9 cellular contexts compared by ENCODE assay signal in genomic region chr15:65077981-65078352, GRCh38. TPM values are rescaled to one million over a fixed set of nuclear protein-coding genes. Genes with fewer than 3 reads are reported as not detected.
A peak's percentile ranks its signal among the peaks of the same experiment; 100 is the strongest.
DNase-seq lines count a peak whose midpoint lies in the region; ATAC-seq and TF ChIP-seq lines count a peak whose summit lies in the region.
"Had no signal": no experiment of that assay in that cellular context is flagged by ENCODE, and none has a peak within 500 bp of the region (broad histone marks: within the 10 kb centered on the region; RNA-seq: fewer than 3 reads in every experiment).

No MANE protein-coding gene starts in this region.

- ATAC-seq in IMR-90 (ENCODE audit: low read depth) (no peak), HG03135 (IDR thresholded peaks at IDR 0.05; ENCODE audit: unreplicated experiment) (no peak)

- in situ Hi-C loops in IMR-90 (cut with MboI; ENCODE audit: low sequenced_read_pairs), result no loop called here

- no peak overlapping the region; the same call in 1 of the 2 replicates for H2AK5ac ChIP-seq in IMR-90 (ENCODE audit: low read depth, low read length)

- H3K27ac ChIP-seq in IMR-90 (ENCODE audit: insufficient read depth, low read length), result no peak overlapping the region
- no peak overlapping the region for H3K27ac ChIP-seq in prostate gland

- intact Hi-C loops in IMR-90 (cut with micrococcal nuclease), result no loop called here
- intact Hi-C loops in prostate gland (cut with DNase I), result no loop called here

- H3K9me3 ChIP-seq in IMR-90 (ENCODE audit: control insufficient read depth, insufficient read depth, low read length) (no peaks in the 10 kb centered on the region), prostate gland (no peaks in the 10 kb centered on the region)

- H3K4ac ChIP-seq in IMR-90 (ENCODE audit: low read depth, low read length), result no peak overlapping the region

- H2AK9ac ChIP-seq in IMR-90 (replicated peaks; ENCODE audit: low read depth, low read length, poor library complexity), result no peak overlapping the region

- H2BK20ac ChIP-seq in IMR-90 (ENCODE audit: low read depth, low read length), result no peak overlapping the region

- H4K20me1 ChIP-seq in IMR-90 (ENCODE audit: insufficient read depth, low read length), result no peaks in the 10 kb centered on the region; the same call in none of the 2 replicates

- H2AFZ ChIP-seq in IMR-90 (replicated peaks; ENCODE audit: low read length, poor library complexity), result peak overlapping the region; percentile 72

- no peak for DNase-seq in IMR-90
- peak; percentile 44 for DNase-seq in activated T-cell treated with anti-CD3 and anti-CD28 coated beads for 24 hours (ENCODE audit: low read depth)
- peak; percentile 72 for DNase-seq in fibroblast of villous mesenchyme (ENCODE audit: low read depth)
- DNase-seq in prostate gland (ENCODE audit: low spot score), result no peak
- DNase-seq in KG1 (lab: John Stamatoyannopoulos, UW), result no peak
- DNase-seq in mesenteric fat pad (ENCODE audit: low spot score), result no peak
- DNase-seq in NCI-H2171 treated with DMSO at 0.1 percent for 48 hours (lab: John Stamatoyannopoulos, UW), result no peak

- no peak overlapping the region for H3K18ac ChIP-seq in IMR-90 (ENCODE audit: low read depth, low read length)

- CTCF ChIA-PET in IMR-90 (lab: Yijun Ruan, JAX), result interaction anchor here (0.8 kb wide), 1 partner anchor 23 kb away, joined by 3 read pairs; no protein-coding TSS in a partner anchor

- dilution Hi-C loops in IMR-90 (cut with HindIII; ENCODE audit: low sequenced_read_pairs, unreplicated experiment), result no loop called here

- TF ChIP-seq POLR2A in IMR-90 (IDR thresholded peaks at IDR 0.05; ENCODE audit: low read depth, low read length) (no peak), prostate gland (IDR thresholded peaks at IDR 0.05) (no peak)

- H4K5ac ChIP-seq in IMR-90 (ENCODE audit: low read depth, low read length), result no peak overlapping the region

- BruUV-seq in IMR-90 (replicated peaks; lab: Mats Ljungman, UMichigan), result no TSS peak

- no peak overlapping the region for H3K4me2 ChIP-seq in IMR-90 (ENCODE audit: low read depth, low read length)

- no peaks in the 10 kb centered on the region for H3K9me1 ChIP-seq in IMR-90 (ENCODE audit: insufficient read depth, low read length)

- H3K4me3 ChIP-seq in IMR-90 (ENCODE audit: insufficient read depth, low read depth, low read length) (no peak overlapping the region), fibroblast of villous mesenchyme (ENCODE audit: low read depth, low read length) (no peak overlapping the region), prostate gland (no peak overlapping the region)

- peak; percentile 13; the same call in 1 of the 2 replicates for TF ChIP-seq CTCF in IMR-90 (conservative IDR thresholded peaks at IDR 0.05; ENCODE audit: low read depth, low read length)
- peak; percentile 66 for TF ChIP-seq CTCF in fibroblast of villous mesenchyme (IDR thresholded peaks at IDR 0.05; ENCODE audit: insufficient read depth, low read depth, low read length)
- TF ChIP-seq CTCF in prostate gland (IDR thresholded peaks at IDR 0.05), result peak in 3 of 4 experiments; percentile 25 to 63 (median 46)

- no peak overlapping the region for H3K23ac ChIP-seq in IMR-90 (ENCODE audit: low read depth, low read length)

- H3K36me3 ChIP-seq in IMR-90 (ENCODE audit: control insufficient read depth, insufficient read depth, low read length) (no peaks in the 10 kb centered on the region), prostate gland (no peaks in the 10 kb centered on the region)

- TF ChIP-seq RAD21 in IMR-90 (IDR thresholded peaks at IDR 0.05; ENCODE audit: low read length), result peak; percentile 27; the same call in 1 of the 2 replicates

- no peak overlapping the region for H3K9ac ChIP-seq in IMR-90 (ENCODE audit: low read depth, low read length)

- H3K79me1 ChIP-seq in IMR-90 (ENCODE audit: low read depth in 1 of 2, low read length in 2 of 2), result no peaks in the 10 kb centered on the region

- WGBS in IMR-90 (ENCODE audit: extremely low coverage in 2 of 2, insufficient read length in 1 of 2), 2 experiments, result 46% methylated on average over 13 of the region's 24 CpGs; no CpG with 5 or more reads in 1 of the 2 experiments
- WGBS in prostate gland, result 44% methylated on average over 22 of the region's 24 CpGs

- H4K8ac ChIP-seq in IMR-90 (ENCODE audit: low read depth in 2 of 2, low read length in 2 of 2), result no peak overlapping the region

- peaks cover 35% of the 10 kb centered on the region for H3K27me3 ChIP-seq in IMR-90 (ENCODE audit: control insufficient read depth, insufficient read depth, low read length)
- no peaks in the 10 kb centered on the region for H3K27me3 ChIP-seq in prostate gland (replicated peaks; ENCODE audit: insufficient read depth)

- no peak overlapping the region for H2BK5ac ChIP-seq in IMR-90 (ENCODE audit: low read depth, low read length, poor library complexity, severe bottlenecking)

- H2BK15ac ChIP-seq in IMR-90 (ENCODE audit: low read depth, low read length), result no peak overlapping the region

- H2BK120ac ChIP-seq in IMR-90 (ENCODE audit: low read depth, low read length), result no peak overlapping the region

- H4K91ac ChIP-seq in IMR-90 (ENCODE audit: insufficient read depth, low read depth, low read length), result no peak overlapping the region

- no peak overlapping the region for H3K56ac ChIP-seq in IMR-90 (ENCODE audit: extremely low read depth, insufficient read depth, low read length)

- no peak overlapping the region for H3K14ac ChIP-seq in IMR-90 (replicated peaks; ENCODE audit: low read depth, low read length)

- H3K4me1 ChIP-seq in IMR-90 (ENCODE audit: control insufficient read depth, insufficient read depth, low read length), result peaks cover 5% of the 10 kb centered on the region; the same call in 1 of the 2 replicates
- H3K4me1 ChIP-seq in prostate gland (replicated peaks), result no peaks in the 10 kb centered on the region

- POLR2A ChIA-PET in IMR-90 (lab: Charles Lee; ENCODE audit: unreplicated experiment), result no interaction called here

TF ChIP-seq in IMR-90, 13 proteins besides CTCF, POLR2A, EP300 and RAD21:
- TF ChIP-seq ELK1 (IDR thresholded peaks at IDR 0.05; ENCODE audit: borderline replicate concordance, low read depth, low read length), result no peak
- TF ChIP-seq SMC3 (IDR thresholded peaks at IDR 0.05; ENCODE audit: low read depth, low read length), result peak; percentile 17; the same call in 1 of the 2 replicates
- TF ChIP-seq BHLHE40 (IDR thresholded peaks at IDR 0.05; ENCODE audit: low read depth, low read length), result no peak

RNA-seq across cellular contexts. Expression of gene KBTBD13, which starts 1.4 kb away (rescaled TPM):
- total RNA-seq in IMR-90 (2012; rRNA removed), result not detected in 2 replicates
- not detected in 2 replicates for polyA plus RNA-seq in IMR-90 (2012; rRNA removed)
- not detected in 2 replicates for polyA plus RNA-seq in IMR-90 (2012; cell fraction: cytosol; rRNA removed)
- polyA plus RNA-seq in IMR-90 (2012; cell fraction: nucleus; rRNA removed; ENCODE audit: low replicate concordance), result not detected in 2 replicates
- total RNA-seq in fibroblast of villous mesenchyme, result not detected in 2 replicates
- under 1 TPM in 1 of 2 donors, not detected in 1; 0.57 TPM for total RNA-seq in prostate gland
- not detected for total RNA-seq in mesenteric fat pad
- total RNA-seq: pulmonary artery endothelial cell had no signal

RNA-seq across cellular contexts. Expression of gene RASL12, which starts 10.2 kb away (rescaled TPM):
- total RNA-seq in IMR-90 (2012; rRNA removed), result under 0.01 and 0.18 TPM in 2 replicates
- polyA plus RNA-seq in IMR-90 (2012; rRNA removed), result 0.19 and 0.22 TPM in 2 replicates
- polyA plus RNA-seq in IMR-90 (2012; cell fraction: cytosol; rRNA removed), result 0.27 and 0.75 TPM in 2 replicates
- 0.26 and 0.50 TPM in 2 replicates for polyA plus RNA-seq in IMR-90 (2012; cell fraction: nucleus; rRNA removed; ENCODE audit: low replicate concordance)
- total RNA-seq in fibroblast of villous mesenchyme, result under 0.01 and 2.9 TPM in 2 replicates
- total RNA-seq in prostate gland, result 100 to 1,000 TPM in 1 of 2 donors, 10 to 100 TPM in 1; 56.3 to 124 TPM
- 4.7 TPM for total RNA-seq in mesenteric fat pad
- total RNA-seq: pulmonary artery endothelial cell had no signal

RNA-seq across cellular contexts. Expression of gene SLC51B, which starts 32.8 kb away (rescaled TPM):
- not detected in 2 replicates for total RNA-seq in IMR-90 (2012; rRNA removed)
- polyA plus RNA-seq in IMR-90 (2012; rRNA removed), result 0.16 TPM in 1 of 2 replicates, not detected in the other
- polyA plus RNA-seq in IMR-90 (2012; cell fraction: cytosol; rRNA removed), result 0.09 TPM in 1 of 2 replicates, not detected in the other
- polyA plus RNA-seq in IMR-90 (2012; cell fraction: nucleus; rRNA removed; ENCODE audit: low replicate concordance), result not detected in 2 replicates
- not detected in 2 replicates for total RNA-seq in fibroblast of villous mesenchyme
- total RNA-seq in prostate gland, result under 1 TPM in 1 of 2 donors, not detected in 1; 0.68 TPM
- not detected for total RNA-seq in mesenteric fat pad
- total RNA-seq: pulmonary artery endothelial cell had no signal

RNA-seq across cellular contexts. Expression of gene UBAP1L, which starts 37.0 kb away (rescaled TPM):
- 0.28 and 0.36 TPM in 2 replicates for total RNA-seq in IMR-90 (2012; rRNA removed)
- 1.1 TPM in 2 replicates for polyA plus RNA-seq in IMR-90 (2012; rRNA removed)
- polyA plus RNA-seq in IMR-90 (2012; cell fraction: cytosol; rRNA removed), result 0.19 and 0.24 TPM in 2 replicates
- polyA plus RNA-seq in IMR-90 (2012; cell fraction: nucleus; rRNA removed; ENCODE audit: low replicate concordance), result 13.5 and 14.9 TPM in 2 replicates
- total RNA-seq in fibroblast of villous mesenchyme, result 1.7 and 2.3 TPM in 2 replicates
- 1 to 10 TPM; 1.9 to 8.5 TPM for total RNA-seq in prostate gland
- 3.9 TPM for total RNA-seq in mesenteric fat pad

RNA-seq across cellular contexts. Expression of gene MTFMT, which starts 48.5 kb away (rescaled TPM):
- total RNA-seq in IMR-90 (2012; rRNA removed) (19.4 and 21.3 TPM in 2 replicates), fibroblast of villous mesenchyme (18.0 and 30.7 TPM in 2 replicates), prostate gland (10 to 100 TPM; 31.0 to 37.9 TPM), mesenteric fat pad (14.5 TPM)
- polyA plus RNA-seq in IMR-90 (2012; rRNA removed), result 7.3 and 8.9 TPM in 2 replicates
- polyA plus RNA-seq in IMR-90 (2012; cell fraction: cytosol; rRNA removed), result 7.2 and 8.9 TPM in 2 replicates
- 4.7 and 5.9 TPM in 2 replicates for polyA plus RNA-seq in IMR-90 (2012; cell fraction: nucleus; rRNA removed; ENCODE audit: low replicate concordance)

Comparison
In these comparisons a context has a peak if more than half of its experiments do, and no peak if none do; other contexts are left out.
1. DNase-seq: peak in activated T-cell treated with anti-CD3 and anti-CD28 coated beads for 24 hours (single experiment) and fibroblast of villous mesenchyme (single experiment); none in IMR-90 (single experiment), prostate gland (single experiment), KG1 (single experiment), mesenteric fat pad (single experiment) and NCI-H2171 treated with DMSO at 0.1 percent for 48 hours (single experiment).
2. CTCF ChIP-seq: peak in every context shown above with its lines; median percentile 66 in fibroblast of villous mesenchyme; 46 in prostate gland; 13 in IMR-90.
3. RNA of gene RASL12, which starts 10.2 kb away (total RNA-seq): 56.3 to 124 TPM in prostate gland; 4.7 TPM in mesenteric fat pad (single experiment), under 0.01 to 0.18 TPM in IMR-90 and under 0.01 to 2.9 TPM in fibroblast of villous mesenchyme; every median in the first group is over 10 times any median in the second.